ENCODE assay signal across 21 cellular contexts in genomic region chr15:45812200-45812599, GRCh38.
DNase-seq lines count a peak whose midpoint lies in the region; ATAC-seq and TF ChIP-seq lines count a peak whose summit lies in the region.
"Had no signal": no experiment of that assay in that cellular context is flagged by ENCODE, and none has a peak within 500 bp of the region (broad histone marks: within the 10 kb centered on the region; RNA-seq: fewer than 3 reads in every experiment).

No MANE protein-coding gene starts in this region.

- H3K4me2 ChIP-seq in mesendoderm (ENCODE audit: low read length) = no peak overlapping the region
- H3K4me2 ChIP-seq: A549 had no signal

- H3K36me3 Mint-ChIP-seq in stimulated activated naive B cell treated with anti-CD40 and anti-IgM and Interleukin-4, amounts not matched to agents 10 μg/mL and 1 μg/mL and 100 μg/mL, for 72 hours = no peaks in the 10 kb centered on the region
- H3K36me3 Mint-ChIP-seq: CD8-positive, alpha-beta T cell had no signal

- no peak overlapping the region for H3K4me3 Mint-ChIP-seq in stimulated activated naive B cell treated with anti-CD40 and anti-IgM and Interleukin-4, amounts not matched to agents 10 μg/mL and 1 μg/mL and 100 μg/mL, for 72 hours
- H3K4me3 Mint-ChIP-seq: CD8-positive, alpha-beta T cell; HFFc6 had no signal

- no peaks in the 10 kb centered on the region for H3K4me1 Mint-ChIP-seq in stimulated activated naive B cell treated with anti-CD40 and anti-IgM and Interleukin-4, amounts not matched to agents 10 μg/mL and 1 μg/mL and 100 μg/mL, for 72 hours

- no peak overlapping the region for H2BK5ac ChIP-seq in mesendoderm (ENCODE audit: low read length)

- H3K9me3 ChIP-seq in testis = no peaks in the 10 kb centered on the region
- H3K9me3 ChIP-seq: A549 had no signal

- no peak overlapping the region for H4K5ac ChIP-seq in mesendoderm (ENCODE audit: low read length)

- H3K23ac ChIP-seq in mesendoderm (ENCODE audit: low read length) = no peak overlapping the region

- no peak overlapping the region for H2BK120ac ChIP-seq in mesendoderm (ENCODE audit: low read depth, low read length)

- H3K36me3 ChIP-seq in mesendoderm (ENCODE audit: control insufficient read depth, insufficient read depth, low read length) (no peaks in the 10 kb centered on the region), testis (ENCODE audit: low read depth, missing control alignments) (no peaks in the 10 kb centered on the region)

- no peak for TF ChIP-seq POLR2A in testis (IDR thresholded peaks at IDR 0.05)

- no peak overlapping the region for H3K56ac ChIP-seq in mesendoderm (ENCODE audit: low read length)

- H3K4me1 ChIP-seq in mesendoderm (ENCODE audit: control insufficient read depth, low read depth, low read length) (no peaks in the 10 kb centered on the region), testis (no peaks in the 10 kb centered on the region)
- H3K4me1 ChIP-seq: A549 had no signal

- peaks cover 12 to 17% of the 10 kb centered on the region in 2 donors for H3K9me3 Mint-ChIP-seq in stimulated activated naive B cell treated with anti-CD40 and anti-IgM and Interleukin-4, amounts not matched to agents 10 μg/mL and 1 μg/mL and 100 μg/mL, for 72 hours

- H3K18ac ChIP-seq in mesendoderm (ENCODE audit: low read length) = no peak overlapping the region

- H3K27me3 ChIP-seq in mesendoderm (ENCODE audit: insufficient read depth, low read length, poor library complexity) = no peaks in the 10 kb centered on the region
- no peaks in the 10 kb centered on the region for H3K27me3 ChIP-seq in testis

- no peak overlapping the region for H4K8ac ChIP-seq in mesendoderm (ENCODE audit: low read depth, low read length)

- H3K27ac ChIP-seq in mesendoderm (ENCODE audit: low read depth, low read length) (no peak overlapping the region), testis (no peak overlapping the region)
- H3K27ac ChIP-seq: 22Rv1, A549 had no signal

- no peak for ATAC-seq in stimulated activated naive B cell treated with anti-CD40 and anti-IgM and Interleukin-4, amounts not matched to agents 10 μg/mL and 1 μg/mL and 100 μg/mL, for 72 hours (replicated peaks)
- ATAC-seq: A549; CD8-positive, alpha-beta T cell; GM12878; HCT116 had no signal

- WGBS in mesendoderm (ENCODE audit: extremely low coverage, insufficient coverage, low lambda C conversion rate) = no CpG with 5 or more reads among the region's 4 CpGs
- WGBS in testis, 2 donors = 57 to 62% methylated on average over 4 of the region's 4 CpGs

- TF ChIP-seq CTCF in testis (IDR thresholded peaks at IDR 0.05) = no peak

- no peaks in the 10 kb centered on the region for H3K79me1 ChIP-seq in mesendoderm (ENCODE audit: low read length)

- intact Hi-C loops in testis (cut with DNase I; ENCODE audit: low total_unique reads) = no loop called here

- peaks cover 0 to 14% of the 10 kb centered on the region in 2 donors for H3K27me3 Mint-ChIP-seq in stimulated activated naive B cell treated with anti-CD40 and anti-IgM and Interleukin-4, amounts not matched to agents 10 μg/mL and 1 μg/mL and 100 μg/mL, for 72 hours

- no peaks in the 10 kb centered on the region for H3K79me2 ChIP-seq in mesendoderm (ENCODE audit: control insufficient read depth, insufficient read depth, low read length)

- H3K4ac ChIP-seq in mesendoderm (ENCODE audit: low read depth, low read length) = no peak overlapping the region

- H2AK5ac ChIP-seq in mesendoderm (ENCODE audit: low read length) = no peak overlapping the region

- no peak overlapping the region for H2BK15ac ChIP-seq in mesendoderm (replicated peaks; ENCODE audit: low read depth)

- H3K4me3 ChIP-seq in mesendoderm (ENCODE audit: low read length) (no peak overlapping the region), testis (no peak overlapping the region)
- H3K4me3 ChIP-seq: A549, GM12878 had no signal

- no peak overlapping the region for H3K9ac ChIP-seq in mesendoderm (ENCODE audit: low read length)

- H3K27ac Mint-ChIP-seq in stimulated activated naive B cell treated with anti-CD40 and anti-IgM and Interleukin-4, amounts not matched to agents 10 μg/mL and 1 μg/mL and 100 μg/mL, for 72 hours = no peak overlapping the region
- H3K27ac Mint-ChIP-seq: CD8-positive, alpha-beta T cell; HFFc6 had no signal

- peak; percentile 30 for DNase-seq in NCI-H2171 treated with DMSO at 0.1 percent for 48 hours (lab: John Stamatoyannopoulos, UW)
- no peak for DNase-seq in NCI-H2171 (lab: John Stamatoyannopoulos, UW)
- peak; percentile 76 to 81 for DNase-seq in dermis microvascular lymphatic vessel endothelial cell (ENCODE audit: low read depth in 2 of 2)
- peak; percentile 42 for DNase-seq in mesendoderm
- no peak for DNase-seq in OCI-M1 (lab: John Stamatoyannopoulos, UW)
- no peak for DNase-seq in testis
- DNase-seq in stimulated activated naive B cell treated with anti-CD40 and anti-IgM and Interleukin-4, amounts not matched to agents 10 μg/mL and 1 μg/mL and 100 μg/mL, for 72 hours = no peak
- DNase-seq: AML-193; Calu3; CD8-positive, alpha-beta T cell; DMS53; DND-41; EL; GOT3; H7; HFFc6; IMR-90 had no signal

Comparison
In these comparisons a context has a peak if more than half of its experiments do, and no peak if none do; other contexts are left out.
1. DNase-seq: peak in NCI-H2171 treated with DMSO at 0.1 percent for 48 hours (single experiment), dermis microvascular lymphatic vessel endothelial cell (2 of 2) and mesendoderm (single experiment); none in NCI-H2171 (single experiment), OCI-M1 (single experiment), testis (single experiment) and stimulated activated naive B cell treated with anti-CD40 and anti-IgM and Interleukin-4, amounts not matched to agents 10 μg/mL and 1 μg/mL and 100 μg/mL, for 72 hours (single experiment).